Comparison of ENCODE assay signal across 20 cellular contexts in the genomic region with DNA sequence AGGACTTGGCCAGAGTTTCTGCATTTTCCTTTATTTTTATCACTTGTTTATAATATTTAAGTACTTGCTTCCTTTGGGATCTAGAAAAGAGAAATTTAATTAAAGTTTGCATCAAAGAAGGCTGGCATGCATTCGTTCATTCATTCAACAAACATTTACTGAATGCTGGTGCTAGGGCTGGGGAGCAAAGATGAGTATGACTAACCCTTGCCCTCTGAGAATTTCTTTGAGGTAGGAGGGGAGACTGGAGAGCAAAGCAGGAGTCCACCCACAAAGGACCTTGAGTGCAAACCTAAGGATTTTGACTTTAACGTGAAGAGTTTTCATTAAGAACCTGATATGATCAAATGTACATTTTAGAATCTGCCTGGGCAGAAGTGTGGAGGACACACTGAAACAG. TPM values are rescaled to one million over a fixed set of nuclear protein-coding genes. Genes with fewer than 3 reads are reported as not detected.
A peak's percentile ranks its signal among the peaks of the same experiment; 100 is the strongest.
DNase-seq lines count a peak whose midpoint lies in the region; TF ChIP-seq lines count a peak whose summit lies in the region.
"Had no signal": no experiment of that assay in that cellular context is flagged by ENCODE, and none has a peak within 500 bp of the region (broad histone marks: within the 10 kb centered on the region; RNA-seq: fewer than 3 reads in every experiment).

No MANE protein-coding gene starts in this region.

- peak overlapping the region; percentile 30 for H2AK5ac ChIP-seq in trophoblast cell (ENCODE audit: low read length)

- H3K4ac ChIP-seq in trophoblast cell (ENCODE audit: low read depth, low read length) = no peak overlapping the region

- in situ Hi-C loops in GM13976 (cut with MboI; ENCODE audit: low sequenced_read_pairs, unreplicated experiment) = no loop called here

- H3K4me1 ChIP-seq in trophoblast cell (ENCODE audit: control insufficient read depth in 1 of 2, insufficient read depth in 2 of 2, low read length in 2 of 2) (peaks cover 11 to 13% of the 10 kb centered on the region in 2 experiments), uterus (peaks cover 10 to 18% of the 10 kb centered on the region in 2 donors), thyroid gland (peaks cover 14 to 22% of the 10 kb centered on the region in 2 donors)

- peaks cover 3% of the 10 kb centered on the region for H3K36me3 Mint-ChIP-seq in chondrocyte (ENCODE audit: low read depth)

- H3K23ac ChIP-seq in trophoblast cell (ENCODE audit: low read length) = no peak overlapping the region

- H2AFZ ChIP-seq in trophoblast cell (ENCODE audit: insufficient read depth, low read length, poor library complexity) = no peak overlapping the region

- no peak overlapping the region for H4K91ac ChIP-seq in trophoblast cell (ENCODE audit: low read depth, low read length)

- H3K9me3 ChIP-seq in trophoblast cell (ENCODE audit: insufficient read depth, low read depth, low read length) = no peaks in the 10 kb centered on the region
- no peaks in the 10 kb centered on the region for H3K9me3 ChIP-seq in uterus
- no peaks in the 10 kb centered on the region for H3K9me3 ChIP-seq in thyroid gland

- no peak overlapping the region for H2BK120ac ChIP-seq in trophoblast cell (ENCODE audit: insufficient read depth, low read length, poor library complexity)

- no peak overlapping the region for H4K8ac ChIP-seq in trophoblast cell (ENCODE audit: low read depth, low read length)

- H3K27ac ChIP-seq in trophoblast cell (ENCODE audit: low read depth, low read length) (no peak overlapping the region), uterus (peak overlapping the region; percentile 93 to 96), thyroid gland (no peak overlapping the region)
- H3K27ac ChIP-seq: HL-60 had no signal

- no peaks in the 10 kb centered on the region for H3K27me3 ChIP-seq in trophoblast cell (ENCODE audit: insufficient read depth, low read length)
- no peaks in the 10 kb centered on the region for H3K27me3 ChIP-seq in uterus
- H3K27me3 ChIP-seq in thyroid gland = no peaks in the 10 kb centered on the region

- H3K27ac Mint-ChIP-seq in chondrocyte (ENCODE audit: unreplicated experiment) = peak overlapping the region; percentile 63

- no peak overlapping the region for H3K4me2 ChIP-seq in trophoblast cell (ENCODE audit: low read length)

- no peaks in the 10 kb centered on the region for H3K79me2 ChIP-seq in trophoblast cell (ENCODE audit: control insufficient read depth, insufficient read depth, low read length, poor library complexity)

- H3K36me3 ChIP-seq in trophoblast cell (ENCODE audit: control insufficient read depth in 1 of 2, insufficient read depth in 2 of 2, low read length in 2 of 2) = no peaks in the 10 kb centered on the region
- H3K36me3 ChIP-seq in uterus = no peaks in the 10 kb centered on the region
- H3K36me3 ChIP-seq in thyroid gland = no peaks in the 10 kb centered on the region

- H4K12ac ChIP-seq in trophoblast cell (ENCODE audit: low read depth, low read length) = no peak overlapping the region

- H3K27me3 Mint-ChIP-seq in chondrocyte (ENCODE audit: low read depth) = no peaks in the 10 kb centered on the region

- no peak overlapping the region for H3K18ac ChIP-seq in trophoblast cell (ENCODE audit: low read length)

- H3K4me1 Mint-ChIP-seq in chondrocyte (ENCODE audit: low read depth) = peaks cover 58% of the 10 kb centered on the region
- H3K4me1 Mint-ChIP-seq: CD4-positive, alpha-beta memory T cell had no signal

- intact Hi-C loops in uterus (cut with DNase I; ENCODE audit: low total_unique reads) (no loop called here), thyroid gland (cut with DNase I) (no loop called here)

- CTCF ChIA-PET in GM10248 (lab: Yijun Ruan, JAX) = no interaction called here

- WGBS in trophoblast cell (ENCODE audit: extremely low coverage, insufficient coverage, insufficient read length) = no CpG with 5 or more reads among the region's 2 CpGs
- 85 to 88% methylated on average over 2 of the region's 2 CpGs for WGBS in thyroid gland, 2 donors

- POLR2A ChIA-PET in GM10248 (lab: Yijun Ruan, JAX) = no interaction called here

- DNase-seq in ELR (ENCODE audit: low read depth) (peak; percentile 13), chondrocyte (ENCODE audit: low spot score) (no peak), trophoblast cell (no peak), uterus (no peak), thyroid gland (no peak), GM13976 (ENCODE audit: low spot score) (no peak), GM10248 (ENCODE audit: extremely low spot score) (no peak)
- DNase-seq: C1 segment of cervical spinal cord; CD4-positive, alpha-beta memory T cell; COR-L47; EL; Kasumi-1; NCI-H1105 treated with DMSO at 0.1 percent for 48 hours; NCI-H146; NCI-H1930; NCI-H446; NCI-H524 treated with DMSO at 0.1 percent for 48 hours; NCI-H774 had no signal

- TF ChIP-seq POLR2A in uterus (IDR thresholded peaks at IDR 0.05) (no peak), thyroid gland (IDR thresholded peaks at IDR 0.05) (no peak)

- TF ChIP-seq CTCF in chondrocyte (IDR thresholded peaks at IDR 0.05) (no peak), uterus (IDR thresholded peaks at IDR 0.05) (no peak), thyroid gland (IDR thresholded peaks at IDR 0.05) (no peak), GM13976 (IDR thresholded peaks at IDR 0.05; ENCODE audit: borderline replicate concordance, control extremely low read depth, extremely low read depth, insufficient read depth, missing control alignments) (no peak), GM10248 (IDR thresholded peaks at IDR 0.05; ENCODE audit: control extremely low read depth, extremely low read depth, low read depth, missing control alignments) (no peak)

- no peak overlapping the region for H2BK5ac ChIP-seq in trophoblast cell (ENCODE audit: low read depth, low read length, poor library complexity)

- no peak overlapping the region for H3K14ac ChIP-seq in trophoblast cell (ENCODE audit: low read length)

- no peak overlapping the region for H3K9ac ChIP-seq in trophoblast cell (ENCODE audit: low read length)

- H3K4me3 Mint-ChIP-seq in chondrocyte (ENCODE audit: unreplicated experiment) = no peak overlapping the region
- H3K4me3 Mint-ChIP-seq: CD4-positive, alpha-beta memory T cell had no signal

- peaks cover 4% of the 10 kb centered on the region for H3K79me1 ChIP-seq in trophoblast cell (ENCODE audit: low read length)

- peaks cover 2% of the 10 kb centered on the region for H3K9me3 Mint-ChIP-seq in chondrocyte (ENCODE audit: low read depth)
- H3K9me3 Mint-ChIP-seq: CD4-positive, alpha-beta memory T cell had no signal

- H3K4me3 ChIP-seq in trophoblast cell (ENCODE audit: low read depth, low read length) = no peak overlapping the region
- H3K4me3 ChIP-seq in uterus = no peak overlapping the region
- no peak overlapping the region for H3K4me3 ChIP-seq in thyroid gland (replicated peaks in 1 of 3)
- H3K4me3 ChIP-seq: K562 had no signal

- H2BK12ac ChIP-seq in trophoblast cell (ENCODE audit: low read length) = no peak overlapping the region

RNA-seq across cellular contexts. Expression of a gene that starts 16.1 kb away (rescaled TPM):
- total RNA-seq in chondrocyte (24.0 to 26.2 TPM (median 25.3 TPM) in 3 replicates), uterus (10 to 100 TPM in 3 of 4 donors, 1 to 10 TPM in 1; 5.6 to 60.9 (median 15.9) TPM), thyroid gland (1 to 10 TPM; 3.6 to 5.8 (median 4.4) TPM)
- 5.9 and 6.1 TPM in 2 replicates for polyA plus RNA-seq in trophoblast cell (2013)

Comparison
In these comparisons a context has a peak if more than half of its experiments do, and no peak if none do; other contexts are left out.
1. H3K27ac ChIP-seq: peak in uterus (2 of 2); none in trophoblast cell (single experiment) and thyroid gland (0 of 3).